32 cellular contexts compared by ENCODE assay signal in the genomic region with DNA sequence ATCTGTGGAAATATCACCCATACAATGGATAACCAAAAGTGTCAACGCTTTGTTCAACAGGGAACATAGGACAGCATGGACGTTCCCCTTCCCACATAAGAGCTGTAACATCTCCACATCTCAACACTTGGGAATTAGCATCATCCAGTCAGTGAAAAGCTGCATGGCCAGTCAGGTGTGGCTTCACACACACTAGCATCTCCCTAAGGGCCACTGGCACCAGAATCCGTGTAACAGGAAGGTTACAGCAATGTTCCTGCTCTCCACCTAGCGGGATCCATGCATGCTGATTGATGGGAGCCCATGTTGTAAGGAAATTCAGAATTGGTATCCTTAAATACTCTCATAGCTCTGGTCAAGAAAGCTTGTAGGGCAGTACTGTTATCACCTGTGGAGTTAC.
"Had no signal": no experiment of that assay in that cellular context is flagged by ENCODE, and none has a peak within 500 bp of the region (broad histone marks: within the 10 kb centered on the region; RNA-seq: fewer than 3 reads in every experiment).

No MANE protein-coding gene starts in this region.

- H3K4me3 ChIP-seq: adrenal gland, ascending aorta, body of pancreas, breast epithelium, cardiac muscle cell had no signal

- H3K27ac ChIP-seq: adrenal gland, ascending aorta, body of pancreas, brain microvascular endothelial cell, breast epithelium, cardiac muscle cell had no signal

- DNase-seq: activated effector memory CD4-positive, alpha-beta T cell treated with anti-CD3 and anti-CD28 coated beads, Interleukin-2, amount 50 U/mL, for 16 hours; activated effector memory CD4-positive, alpha-beta T cell treated with Interleukin-2 at 50 U/mL for 16 hours; activated gamma-delta T cell; activated gamma-delta T cell treated with Interleukin-2 at 50 U/mL for 16 hours; activated naive CD4-positive, alpha-beta T cell; activated naive CD4-positive, alpha-beta T cell treated with anti-CD3 and anti-CD28 coated beads for 36 hours; activated naive CD4-positive, alpha-beta T cell treated with anti-CD3 and anti-CD28 coated beads, Interleukin-2, amount 10 ng/mL, durations not matched to agents 7 days and 5 days; activated naive CD4-positive, alpha-beta T cell treated with anti-CD3 and anti-CD28 coated beads, Interleukin-2, amount 50 U/mL, for 16 hours; activated naive CD4-positive, alpha-beta T cell treated with Interleukin-2 at 50 U/mL for 16 hours; activated naive CD8-positive, alpha-beta T cell treated with anti-CD3 and anti-CD28 coated beads for 36 hours; activated naive CD8-positive, alpha-beta T cell treated with anti-CD3 and anti-CD28 coated beads, Interleukin-2, amount 10 ng/mL, durations not matched to agents 7 days and 5 days; activated naive CD8-positive, alpha-beta T cell treated with anti-CD3 and anti-CD28 coated beads, Interleukin-2, amount 50 U/mL, for 24 hours; activated T-cell treated with anti-CD3 and anti-CD28 coated beads, Interleukin-2, amount 50 U/mL, for 1 hour; activated T-cell treated with anti-CD3 and anti-CD28 coated beads, Interleukin-2, amount 50 U/mL, for 24 hours; activated T-cell treated with anti-CD3 and anti-CD28 coated beads, Interleukin-2, amount 50 U/mL, for 4 hours; activated T-cell treated with anti-CD3 and anti-CD28 coated beads, Interleukin-2, amount 50 U/mL, for 48 hours; activated T-cell treated with anti-CD3 and anti-CD28 coated beads, Interleukin-2, amount 50 U/mL, for 72 hours; adrenal gland; amniotic stem cell; amygdala; anterior cingulate cortex; aorta; body of pancreas; brain microvascular endothelial cell; caudate nucleus; central memory CD4-positive, alpha-beta T cell; cerebellar nuclear complex had no signal

- H3K36me3 ChIP-seq: adrenal gland, cardiac muscle cell had no signal

- ATAC-seq: activated naive CD4-positive, alpha-beta T cell treated with anti-CD3 and anti-CD28 coated beads, Interleukin-2, amount 50 U/mL, for 72 hours; activated naive CD8-positive, alpha-beta T cell treated with anti-CD3 and anti-CD28 coated beads, Interleukin-2, amount 50 U/mL, for 24 hours; activated T-cell treated with anti-CD3 and anti-CD28 coated beads, Interleukin-2, amount 50 U/mL, for 4 hours; activated T-cell treated with anti-CD3 and anti-CD28 coated beads, Interleukin-2, amount 50 U/mL, for 72 hours; activated T-helper 17 cell treated with anti-CD3 and anti-CD28 coated beads, Interleukin-2, amount 50 U/mL, for 72 hours; body of pancreas had no signal

- H3K27me3 ChIP-seq: adrenal gland, ascending aorta, body of pancreas, brain microvascular endothelial cell, breast epithelium, cardiac muscle cell had no signal
